Comparison of ENCODE assay signal across 8 cellular contexts in genomic region chr19:35744335-35744687, GRCh38. TPM values are rescaled to one million over a fixed set of nuclear protein-coding genes. Genes with fewer than 3 reads are reported as not detected.
DNase-seq lines count a peak whose midpoint lies in the region; ATAC-seq and TF ChIP-seq lines count a peak whose summit lies in the region.

No MANE protein-coding gene starts in this region.

- H3K9me3 ChIP-seq in Loucy (ENCODE audit: insufficient read depth, low read depth, low read length) = no peaks in the 10 kb centered on the region

- H3K36me3 Mint-ChIP-seq in natural killer cell = no peaks in the 10 kb centered on the region

- H3F3A ChIP-seq in Loucy (ENCODE audit: low read depth) = no peaks in the 10 kb centered on the region

- H3K4me1 ChIP-seq in Loucy (ENCODE audit: insufficient read depth, low read length, poor library complexity, severe bottlenecking) = peaks cover 21% of the 10 kb centered on the region

- H3K27ac ChIP-seq in coronary artery = peak overlapping the region; percentile 99 to 100

- no peak overlapping the region for H2AFZ ChIP-seq in Loucy (ENCODE audit: low read length)

- no peaks in the 10 kb centered on the region for H3K36me3 ChIP-seq in Loucy (ENCODE audit: insufficient read depth, low read length)

- H3K4me1 Mint-ChIP-seq in natural killer cell = peaks cover 48 to 64% of the 10 kb centered on the region in 2 donors

- DNase-seq in AG10803 (ENCODE audit: low read depth) = no peak
- no peak for DNase-seq in coronary artery (ENCODE audit: low spot score)
- no peak for DNase-seq in natural killer cell
- no peak for DNase-seq in GM10266 (ENCODE audit: extremely low spot score)
- DNase-seq in DMS153 treated with DMSO at 0.1 percent for 48 hours (lab: John Stamatoyannopoulos, UW; ENCODE audit: unreplicated experiment) = no peak
- no peak for DNase-seq in GM13977 (ENCODE audit: low spot score)
- DNase-seq in pons (ENCODE audit: low spot score) = no peak

- no peaks in the 10 kb centered on the region for H3K9me2 ChIP-seq in Loucy (replicated peaks; ENCODE audit: low read depth, low read length)

- H3K27ac Mint-ChIP-seq in natural killer cell = peak overlapping the region; percentile 96 to 99

- H3K27me3 ChIP-seq in Loucy (ENCODE audit: insufficient read depth, low read length, poor library complexity, severe bottlenecking) = no peaks in the 10 kb centered on the region

- intact Hi-C loops in natural killer cell (cut with micrococcal nuclease) = loop anchor here (2.0 to 10.0 kb wide), 2 partner anchors 96 to 160 kb away; partner anchors contain the start of genes COX6B1, HCST, NFKBID and TYROBP

- H3K27me3 Mint-ChIP-seq in natural killer cell (ENCODE audit: low read depth in 2 of 2) = no peaks in the 10 kb centered on the region

- ATAC-seq in natural killer cell = no peak

- peak overlapping the region; percentile 72 for H3K4me2 ChIP-seq in Loucy (ENCODE audit: low read depth, low read length, poor library complexity, severe bottlenecking)

- peak overlapping the region; percentile 99 for H3K4me3 Mint-ChIP-seq in natural killer cell

- peak overlapping the region; percentile 92 for H3K9ac ChIP-seq in Loucy (ENCODE audit: low read depth, low read length, poor library complexity, severe bottlenecking)

- in situ Hi-C loops in GM13977 (cut with MboI; ENCODE audit: low pct_unique_long_range_greater_than_20kb, low sequenced_read_pairs, unreplicated experiment) = no loop called here

- peaks cover 16% of the 10 kb centered on the region for H3K79me2 ChIP-seq in Loucy (ENCODE audit: insufficient read depth, low read length)

- H3K9me3 Mint-ChIP-seq in natural killer cell = no peaks in the 10 kb centered on the region

- H3K4me3 ChIP-seq in AG10803 (ENCODE audit: low read length) (peak overlapping the region; percentile 89), Loucy (ENCODE audit: low read length, poor library complexity, severe bottlenecking) (peak overlapping the region; percentile 85), coronary artery (peak overlapping the region; percentile 87)

- no peaks in the 10 kb centered on the region for H4K20me1 ChIP-seq in Loucy (ENCODE audit: insufficient read depth, low read length, poor library complexity, severe bottlenecking)

- TF ChIP-seq CTCF in AG10803 (conservative IDR thresholded peaks at IDR 0.05; ENCODE audit: low read length) (no peak), Loucy (conservative IDR thresholded peaks at IDR 0.05; ENCODE audit: low read length) (no peak), coronary artery (IDR thresholded peaks at IDR 0.05) (no peak), natural killer cell (IDR thresholded peaks at IDR 0.05) (no peak), GM10266 (IDR thresholded peaks at IDR 0.05; ENCODE audit: control insufficient read depth, insufficient read depth, low read depth, missing control alignments) (no peak), GM13977 (IDR thresholded peaks at IDR 0.05; ENCODE audit: extremely low read depth, insufficient read depth, missing control alignments) (no peak)

RNA-seq across cellular contexts. Expression of gene U2AF1L4, which starts 0.9 kb away (rescaled TPM):
- total RNA-seq in natural killer cell = 10 to 100 TPM; 63.7 to 78.2 (median 73.0) TPM

RNA-seq across cellular contexts. Expression of gene PSENEN, which starts 1.1 kb away (rescaled TPM):
- 10 to 100 TPM; 38.5 to 45.0 (median 41.0) TPM for total RNA-seq in natural killer cell

RNA-seq across cellular contexts. Expression of gene IGFLR1, which starts 2.1 kb away (rescaled TPM):
- total RNA-seq in natural killer cell = 10 to 100 TPM; 57.7 to 75.6 (median 69.6) TPM

RNA-seq across cellular contexts. Expression of gene LIN37, which starts 4.1 kb away (rescaled TPM):
- 10 to 100 TPM; 16.7 to 22.1 (median 18.2) TPM for total RNA-seq in natural killer cell

RNA-seq across cellular contexts. Expression of gene HSPB6, which starts 12.5 kb away (rescaled TPM):
- not detected for total RNA-seq in natural killer cell
